1 cellular context compared by ENCODE assay signal in the genomic region with DNA sequence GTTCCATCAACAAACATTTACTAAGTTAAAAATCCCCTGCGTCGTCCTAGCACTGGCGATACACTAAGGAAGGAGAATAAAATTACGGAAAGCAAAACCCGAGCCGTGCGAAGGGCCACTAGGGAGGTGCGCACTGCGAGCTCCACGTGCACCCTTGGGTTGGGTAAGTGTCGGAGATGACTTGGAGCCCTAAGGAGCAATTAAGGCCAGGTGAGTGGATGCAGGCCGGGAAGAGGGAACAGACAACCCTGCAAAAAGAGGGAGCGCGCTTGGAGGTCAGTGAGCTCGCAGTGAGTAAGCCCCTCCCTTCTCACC.
TF ChIP-seq lines count a peak whose summit lies in the region.

No MANE protein-coding gene starts in this region.

TF ChIP-seq in SK-N-SH treated with all-trans-retinoic acid at 6 μM for 48 hours, 23 proteins besides CTCF, POLR2A, EP300 and RAD21 (continued from another document):
- TF ChIP-seq, protein P1, sequence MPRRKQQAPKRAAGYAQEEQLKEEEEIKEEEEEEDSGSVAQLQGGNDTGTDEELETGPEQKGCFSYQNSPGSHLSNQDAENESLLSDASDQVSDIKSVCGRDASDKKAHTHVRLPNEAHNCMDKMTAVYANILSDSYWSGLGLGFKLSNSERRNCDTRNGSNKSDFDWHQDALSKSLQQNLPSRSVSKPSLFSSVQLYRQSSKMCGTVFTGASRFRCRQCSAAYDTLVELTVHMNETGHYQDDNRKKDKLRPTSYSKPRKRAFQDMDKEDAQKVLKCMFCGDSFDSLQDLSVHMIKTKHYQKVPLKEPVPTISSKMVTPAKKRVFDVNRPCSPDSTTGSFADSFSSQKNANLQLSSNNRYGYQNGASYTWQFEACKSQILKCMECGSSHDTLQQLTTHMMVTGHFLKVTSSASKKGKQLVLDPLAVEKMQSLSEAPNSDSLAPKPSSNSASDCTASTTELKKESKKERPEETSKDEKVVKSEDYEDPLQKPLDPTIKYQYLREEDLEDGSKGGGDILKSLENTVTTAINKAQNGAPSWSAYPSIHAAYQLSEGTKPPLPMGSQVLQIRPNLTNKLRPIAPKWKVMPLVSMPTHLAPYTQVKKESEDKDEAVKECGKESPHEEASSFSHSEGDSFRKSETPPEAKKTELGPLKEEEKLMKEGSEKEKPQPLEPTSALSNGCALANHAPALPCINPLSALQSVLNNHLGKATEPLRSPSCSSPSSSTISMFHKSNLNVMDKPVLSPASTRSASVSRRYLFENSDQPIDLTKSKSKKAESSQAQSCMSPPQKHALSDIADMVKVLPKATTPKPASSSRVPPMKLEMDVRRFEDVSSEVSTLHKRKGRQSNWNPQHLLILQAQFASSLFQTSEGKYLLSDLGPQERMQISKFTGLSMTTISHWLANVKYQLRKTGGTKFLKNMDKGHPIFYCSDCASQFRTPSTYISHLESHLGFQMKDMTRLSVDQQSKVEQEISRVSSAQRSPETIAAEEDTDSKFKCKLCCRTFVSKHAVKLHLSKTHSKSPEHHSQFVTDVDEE (CRISPR knock-in tag; IDR thresholded peaks at IDR 0.05) = no peak
- TF ChIP-seq RARB (CRISPR knock-in tag; IDR thresholded peaks at IDR 0.05) (no peak), TOX (CRISPR knock-in tag; IDR thresholded peaks at IDR 0.05; ENCODE audit: borderline replicate concordance) (no peak)
